In the genomic region with DNA sequence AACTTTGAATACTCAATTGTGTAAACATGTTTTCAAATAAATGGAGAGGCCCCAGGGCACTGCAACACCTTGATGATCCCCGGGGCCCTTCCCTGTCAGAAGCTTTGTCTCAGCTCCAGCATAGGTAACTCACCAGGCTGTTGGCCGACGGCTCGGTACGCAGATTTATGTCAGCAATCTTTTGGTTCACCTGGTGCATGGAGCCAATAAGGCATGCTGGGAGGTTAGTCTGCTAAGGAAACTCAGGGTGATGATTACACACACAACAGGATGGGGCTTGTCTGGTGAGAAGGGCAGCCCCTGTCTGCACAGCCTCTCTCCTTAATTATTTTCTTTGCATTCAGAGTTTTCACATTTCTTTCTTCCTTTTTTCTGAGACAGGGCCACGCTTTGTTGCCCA, we compare ENCODE assay signal across 22 cellular contexts. TPM values are rescaled to one million over a fixed set of nuclear protein-coding genes. Genes with fewer than 3 reads are reported as not detected.
"Had no signal": no experiment of that assay in that cellular context is flagged by ENCODE, and none has a peak within 500 bp of the region (broad histone marks: within the 10 kb centered on the region; RNA-seq: fewer than 3 reads in every experiment).

No MANE protein-coding gene starts in this region.

- ATAC-seq: left colon; left ventricle myocardium superior; naive thymus-derived CD4-positive, alpha-beta T cell; psoas muscle; right lobe of liver; stimulated activated effector memory CD8-positive, alpha-beta T cell treated with anti-CD3 and anti-CD28 coated beads, Interleukin-12 subunit alpha, Interleukin-12 subunit beta, amount 100 ng/mL, for 72 hours; stimulated activated naive CD8-positive, alpha-beta T cell treated with anti-CD3 and anti-CD28 coated beads, Interleukin-15, Interleukin-2, amounts not matched to agents 100 U/mL and 50 U/mL, for 24 hours; upper lobe of right lung had no signal

- H3K27ac ChIP-seq: coronary artery, parathyroid adenoma, psoas muscle, right lobe of liver, suprapubic skin, thyroid gland, upper lobe of right lung had no signal

- FAIRE-seq: kidney had no signal

- DNase-seq: effector CD4-positive, alpha-beta T cell; esophagus squamous epithelium; foreskin fibroblast; immature natural killer cell; kidney; left colon; left ventricle myocardium superior; naive thymus-derived CD4-positive, alpha-beta T cell; nephron progenitor cell; psoas muscle; retina; right lobe of liver; stimulated activated CD4-positive, alpha-beta T cell treated with anti-CD3 and anti-CD28 coated beads, Interleukin-4, amount 100 ng/mL, for 1 hour; stimulated activated CD8-positive, alpha-beta memory T cell treated with anti-CD3 and anti-CD28 coated beads, Interleukin-4, amount 100 ng/mL, for 48 hours; stimulated activated naive CD8-positive, alpha-beta T cell treated with anti-CD3 and anti-CD28 coated beads, Interleukin-15, Interleukin-2, amounts not matched to agents 100 U/mL and 50 U/mL, for 24 hours; thyroid gland; upper lobe of right lung had no signal

RNA-seq across cellular contexts. Expression of a gene that starts 10.8 kb away (rescaled TPM):
- total RNA-seq: mononuclear cell had no signal
